Comparison of ENCODE assay signal across 8 cellular contexts in genomic region chr1:15965228-15965767, GRCh38. TPM values are rescaled to one million over a fixed set of nuclear protein-coding genes. Genes with fewer than 3 reads are reported as not detected.
DNase-seq lines count a peak whose midpoint lies in the region; ATAC-seq and TF ChIP-seq lines count a peak whose summit lies in the region.

No MANE protein-coding gene starts in this region.

- H3K9me3 Mint-ChIP-seq in activated T-helper 2 cell treated with anti-CD3 and anti-CD28 coated beads, Interferon-gamma antibody, Interleukin-2, Interleukin-4, amounts not matched to agents 10 μg/mL and 5 μg/mL and 100 μg/mL, durations not matched to agents 14 hours and 24 hours and 36 hours = no peaks in the 10 kb centered on the region
- H3K9me3 Mint-ChIP-seq in stimulated activated naive CD8-positive, alpha-beta T cell treated with anti-CD3 and anti-CD28 coated beads, Interleukin-15, Interleukin-2, amounts not matched to agents 100 ng/mL and 50 ng/mL, for 24 hours = peaks cover 3% of the 10 kb centered on the region

- peaks cover 67% of the 10 kb centered on the region for H3K36me3 Mint-ChIP-seq in activated T-helper 2 cell treated with anti-CD3 and anti-CD28 coated beads, Interferon-gamma antibody, Interleukin-2, Interleukin-4, amounts not matched to agents 10 μg/mL and 5 μg/mL and 100 μg/mL, durations not matched to agents 14 hours and 24 hours and 36 hours (ENCODE audit: low read depth)
- peaks cover 55% of the 10 kb centered on the region for H3K36me3 Mint-ChIP-seq in stimulated activated naive CD8-positive, alpha-beta T cell treated with anti-CD3 and anti-CD28 coated beads, Interleukin-15, Interleukin-2, amounts not matched to agents 100 ng/mL and 50 ng/mL, for 24 hours (ENCODE audit: low read depth)

- H3K27me3 Mint-ChIP-seq in activated T-helper 2 cell treated with anti-CD3 and anti-CD28 coated beads, Interferon-gamma antibody, Interleukin-2, Interleukin-4, amounts not matched to agents 10 μg/mL and 5 μg/mL and 100 μg/mL, durations not matched to agents 14 hours and 24 hours and 36 hours (ENCODE audit: low read depth) = no peaks in the 10 kb centered on the region
- no peaks in the 10 kb centered on the region for H3K27me3 Mint-ChIP-seq in stimulated activated naive CD8-positive, alpha-beta T cell treated with anti-CD3 and anti-CD28 coated beads, Interleukin-15, Interleukin-2, amounts not matched to agents 100 ng/mL and 50 ng/mL, for 24 hours

- DNase-seq in GM23248 (peak; percentile 88), heart right ventricle (no peak), NCI-H146 (lab: John Stamatoyannopoulos, UW) (no peak), DMS153 treated with DMSO at 0.1 percent for 48 hours (lab: John Stamatoyannopoulos, UW; ENCODE audit: unreplicated experiment) (no peak), T-helper 9 cell (no peak)
- no peak for DNase-seq in activated T-helper 2 cell treated with anti-CD3 and anti-CD28 coated beads, Interferon-gamma antibody, Interleukin-2, Interleukin-4, amounts not matched to agents 10 μg/mL and 5 μg/mL and 100 μg/mL, durations not matched to agents 14 hours and 24 hours and 36 hours (ENCODE audit: low spot score)

- H3K4me1 Mint-ChIP-seq in activated T-helper 2 cell treated with anti-CD3 and anti-CD28 coated beads, Interferon-gamma antibody, Interleukin-2, Interleukin-4, amounts not matched to agents 10 μg/mL and 5 μg/mL and 100 μg/mL, durations not matched to agents 14 hours and 24 hours and 36 hours (ENCODE audit: low read depth) = peaks cover 63% of the 10 kb centered on the region
- H3K4me1 Mint-ChIP-seq in stimulated activated naive CD8-positive, alpha-beta T cell treated with anti-CD3 and anti-CD28 coated beads, Interleukin-15, Interleukin-2, amounts not matched to agents 100 ng/mL and 50 ng/mL, for 24 hours (ENCODE audit: low read depth) = peaks cover 96% of the 10 kb centered on the region

- H3K9me3 ChIP-seq in GM23248 (ENCODE audit: low read depth) (no peaks in the 10 kb centered on the region), heart right ventricle (no peaks in the 10 kb centered on the region)

- WGBS in GM23248 (ENCODE audit: low coverage in 1 of 2, low lambda C conversion rate in 2 of 2, missing lambda C conversion rate in 2 of 2), 2 experiments = 1 to 2% methylated on average over 7 of the region's 7 CpGs
- WGBS in heart right ventricle, 2 donors = 48 to 58% methylated on average over 7 of the region's 7 CpGs

- no peaks in the 10 kb centered on the region; the same call in 1 of the 2 replicates for H4K20me1 ChIP-seq in GM23248 (ENCODE audit: insufficient read depth)

- H3K27me3 ChIP-seq in GM23248 (replicated peaks; ENCODE audit: insufficient read depth) = no peaks in the 10 kb centered on the region
- H3K27me3 ChIP-seq in heart right ventricle = no peaks in the 10 kb centered on the region

- peaks cover 83% of the 10 kb centered on the region for H3K79me2 ChIP-seq in GM23248 (ENCODE audit: insufficient read depth)

- in situ Hi-C loops in GM23248 (cut with MboI) = no loop called here

- H3F3A ChIP-seq in GM23248 (ENCODE audit: insufficient read depth) = peaks cover 55% of the 10 kb centered on the region

- peak overlapping the region; percentile 77 for H3K4me3 Mint-ChIP-seq in activated T-helper 2 cell treated with anti-CD3 and anti-CD28 coated beads, Interferon-gamma antibody, Interleukin-2, Interleukin-4, amounts not matched to agents 10 μg/mL and 5 μg/mL and 100 μg/mL, durations not matched to agents 14 hours and 24 hours and 36 hours (ENCODE audit: low read depth)
- H3K4me3 Mint-ChIP-seq in stimulated activated naive CD8-positive, alpha-beta T cell treated with anti-CD3 and anti-CD28 coated beads, Interleukin-15, Interleukin-2, amounts not matched to agents 100 ng/mL and 50 ng/mL, for 24 hours = peak overlapping the region; percentile 84

- H3K4me3 ChIP-seq in GM23248 (peak overlapping the region; percentile 38), heart right ventricle (no peak overlapping the region)

- H3K4me1 ChIP-seq in GM23248 (ENCODE audit: insufficient read depth) = peaks cover 45% of the 10 kb centered on the region
- H3K4me1 ChIP-seq in heart right ventricle = peaks cover 11 to 52% (median 26%) of the 10 kb centered on the region in 9 donors

- no peaks in the 10 kb centered on the region for H3K36me3 ChIP-seq in GM23248 (ENCODE audit: low read depth)
- peaks cover 0 to 35% (median 12%) of the 10 kb centered on the region in 9 donors for H3K36me3 ChIP-seq in heart right ventricle

- H2AFZ ChIP-seq in GM23248 = no peak overlapping the region

- H3K27ac ChIP-seq in GM23248 (peak overlapping the region; percentile 90), heart right ventricle (peak overlapping the region in 4 of 10 donors; percentile 12 to 83 (median 50))

- peak overlapping the region; percentile 70 for H3K9ac ChIP-seq in GM23248

- ATAC-seq in heart right ventricle = peak in 7 of 8 donors; percentile 23 to 79 (median 58)
- ATAC-seq in HG03378 (IDR thresholded peaks at IDR 0.05; ENCODE audit: unreplicated experiment) = no peak

- TF ChIP-seq CTCF in heart right ventricle (IDR thresholded peaks at IDR 0.05) = no peak

- H3K4me2 ChIP-seq in GM23248 (ENCODE audit: unreplicated experiment) = peak overlapping the region; percentile 72

- H3K9me2 ChIP-seq in GM23248 (ENCODE audit: insufficient read depth) = no peaks in the 10 kb centered on the region

- peak overlapping the region; percentile 99 for H3K27ac Mint-ChIP-seq in activated T-helper 2 cell treated with anti-CD3 and anti-CD28 coated beads, Interferon-gamma antibody, Interleukin-2, Interleukin-4, amounts not matched to agents 10 μg/mL and 5 μg/mL and 100 μg/mL, durations not matched to agents 14 hours and 24 hours and 36 hours
- H3K27ac Mint-ChIP-seq in stimulated activated naive CD8-positive, alpha-beta T cell treated with anti-CD3 and anti-CD28 coated beads, Interleukin-15, Interleukin-2, amounts not matched to agents 100 ng/mL and 50 ng/mL, for 24 hours = peak overlapping the region; percentile 99

- intact Hi-C loops in activated T-helper 2 cell treated with anti-CD3 and anti-CD28 coated beads, Interferon-gamma antibody, Interleukin-2, Interleukin-4, amounts not matched to agents 10 μg/mL and 5 μg/mL and 100 μg/mL, durations not matched to agents 14 hours and 24 hours and 36 hours (cut with micrococcal nuclease) = loop anchor here (5.0 kb wide), 1 partner anchor 402 kb away; the partner anchor contains the start of gene SZRD1
- intact Hi-C loops in heart right ventricle (cut with DNase I) = loop anchor here in 2 of 10 donors (10.0 kb wide), 2 partner anchors 60 to 140 kb away; no protein-coding TSS in a partner anchor

RNA-seq across cellular contexts. Expression of gene ZBTB17, which starts 10.6 kb away (rescaled TPM):
- 33.2 and 50.7 TPM in 2 replicates for total RNA-seq in GM23248 (2014; rRNA removed; shearing (Covaris generic))
- polyA plus RNA-seq in GM23248 (2016; fragmentation: Nextera tagmentation; extraction: Ambion mirVana) (20.5 and 25.1 TPM in 2 replicates), heart right ventricle (10 to 100 TPM; 27.3 to 54.9 TPM)
- 65.7 and 67.8 TPM in 2 replicates for total RNA-seq in activated T-helper 2 cell treated with anti-CD3 and anti-CD28 coated beads, Interferon-gamma antibody, Interleukin-2, Interleukin-4, amounts not matched to agents 10 μg/mL and 5 μg/mL and 100 μg/mL, durations not matched to agents 14 hours and 24 hours and 36 hours
- 10 to 100 TPM; 16.4 to 25.0 (median 20.4) TPM for total RNA-seq in heart right ventricle

RNA-seq across cellular contexts. Expression of gene SRARP, which starts 38.7 kb away (rescaled TPM):
- total RNA-seq in GM23248 (2014; rRNA removed; shearing (Covaris generic)) = not detected in 2 replicates
- not detected in 2 replicates for polyA plus RNA-seq in GM23248 (2016; fragmentation: Nextera tagmentation; extraction: Ambion mirVana)
- not detected in 2 replicates for total RNA-seq in activated T-helper 2 cell treated with anti-CD3 and anti-CD28 coated beads, Interferon-gamma antibody, Interleukin-2, Interleukin-4, amounts not matched to agents 10 μg/mL and 5 μg/mL and 100 μg/mL, durations not matched to agents 14 hours and 24 hours and 36 hours
- under 1 TPM in 5 of 10 donors, not detected in 5; 0.15 to 0.79 (median 0.28) TPM for total RNA-seq in heart right ventricle
- polyA plus RNA-seq in heart right ventricle = under 1 TPM; 0.35 to 0.95 TPM

RNA-seq across cellular contexts. Expression of gene HSPB7, which starts 52.5 kb away (rescaled TPM):
- 22.9 and 35.7 TPM in 2 replicates for total RNA-seq in GM23248 (2014; rRNA removed; shearing (Covaris generic))
- polyA plus RNA-seq in GM23248 (2016; fragmentation: Nextera tagmentation; extraction: Ambion mirVana) (111 and 113 TPM in 2 replicates), heart right ventricle (1,000 to 10,000 TPM; 5,521 to 6,425 TPM)
- total RNA-seq in activated T-helper 2 cell treated with anti-CD3 and anti-CD28 coated beads, Interferon-gamma antibody, Interleukin-2, Interleukin-4, amounts not matched to agents 10 μg/mL and 5 μg/mL and 100 μg/mL, durations not matched to agents 14 hours and 24 hours and 36 hours = not detected in 2 replicates
- 1,000 to 10,000 TPM; 4,333 to 6,303 (median 4,923) TPM for total RNA-seq in heart right ventricle

RNA-seq across cellular contexts. Expression of gene CLCNKA, which starts 56.5 kb away (rescaled TPM):
- not detected in 2 replicates for total RNA-seq in GM23248 (2014; rRNA removed; shearing (Covaris generic))
- polyA plus RNA-seq in GM23248 (2016; fragmentation: Nextera tagmentation; extraction: Ambion mirVana) = not detected in 2 replicates
- not detected in 2 replicates for total RNA-seq in activated T-helper 2 cell treated with anti-CD3 and anti-CD28 coated beads, Interferon-gamma antibody, Interleukin-2, Interleukin-4, amounts not matched to agents 10 μg/mL and 5 μg/mL and 100 μg/mL, durations not matched to agents 14 hours and 24 hours and 36 hours
- total RNA-seq in heart right ventricle = 1 to 10 TPM in 1 of 10 donors, under 1 TPM in 8, not detected in 1; 0.19 to 1.0 (median 0.33) TPM
- under 1 TPM; 0.52 to 0.73 TPM for polyA plus RNA-seq in heart right ventricle

Comparison
In these comparisons a context has a peak if more than half of its experiments do, and no peak if none do; other contexts are left out.
1. RNA of gene HSPB7, which starts 52.5 kb away (total RNA-seq): 4,333 to 6,303 TPM in heart right ventricle; 22.9 to 35.7 TPM in GM23248 and not detected in activated T-helper 2 cell treated with anti-CD3 and anti-CD28 coated beads, Interferon-gamma antibody, Interleukin-2, Interleukin-4, amounts not matched to agents 10 μg/mL and 5 μg/mL and 100 μg/mL, durations not matched to agents 14 hours and 24 hours and 36 hours; every median in the first group is over 100 times any median in the second.